Comparison of ENCODE assay signal across 1 cellular context in genomic region chr3:94522488-94522887, GRCh38.
TF ChIP-seq lines count a peak whose summit lies in the region.

No MANE protein-coding gene starts in this region.

TF ChIP-seq in A549, 52 proteins besides CTCF, POLR2A, EP300 and RAD21 (continued from another document):
- TF ChIP-seq NR3C1 (IDR thresholded peaks at IDR 0.05) (no peak), E2F6 (IDR thresholded peaks at IDR 0.05; ENCODE audit: borderline replicate concordance, low read depth) (no peak), HDAC2 (IDR thresholded peaks at IDR 0.05) (no peak), JUNB (IDR thresholded peaks at IDR 0.05) (no peak), HOXB13 (CRISPR knock-in tag; IDR thresholded peaks at IDR 0.05; ENCODE audit: low read depth) (no peak)
